In genomic region chr4:120399846-120400245, GRCh38 we compare ENCODE assay signal across 23 cellular contexts.
"Had no signal": no experiment of that assay in that cellular context is flagged by ENCODE, and none has a peak within 500 bp of the region (broad histone marks: within the 10 kb centered on the region; RNA-seq: fewer than 3 reads in every experiment).

No MANE protein-coding gene starts in this region.

- FAIRE-seq: islet of Langerhans, kidney, urothelium cell line had no signal

- H3K4me1 ChIP-seq: heart left ventricle, left lung, lower lobe of right lung, right atrium auricular region, spleen, stomach, testis, thyroid gland, upper lobe of right lung had no signal

- H3K36me3 ChIP-seq: heart left ventricle, left lung, lower lobe of right lung, ovary, right atrium auricular region, spleen, stomach, thyroid gland, upper lobe of right lung had no signal

- H3K4me3 ChIP-seq: heart left ventricle, left lung, lower lobe of right lung, ovary, right atrium auricular region, skin epidermis, spleen, stomach, testis, thyroid gland, upper lobe of right lung had no signal

- H3K27ac ChIP-seq: heart left ventricle, left lung, lower lobe of right lung, ovary, right atrium auricular region, skin epidermis, spleen, stomach, testis, thyroid gland, upper lobe of right lung had no signal

- H3K9me3 ChIP-seq: heart left ventricle, left lung, lower lobe of right lung, ovary, right atrium auricular region, spleen, stomach, testis, thyroid gland, upper lobe of right lung had no signal

- H3K27me3 ChIP-seq: heart left ventricle, left lung, right atrium auricular region, spleen, stomach, testis, thyroid gland, upper lobe of right lung had no signal

- DNase-seq: heart left ventricle; kidney; left colon; lower lobe of right lung; mammary epithelial cell; mesenchymal stem cell; naive B cell; natural killer cell; nephron progenitor cell; ovary; spleen; stimulated activated CD4-positive, alpha-beta T cell treated with anti-CD3 and anti-CD28 coated beads, Interleukin-4, amount 100 ng/mL, for 24 hours; stimulated activated naive CD4-positive, alpha-beta T cell; stomach; testis; thyroid gland; trophoblast cell; upper lobe of right lung had no signal
